ENCODE assay signal across 8 cellular contexts in genomic region chr11:44564653-44565007, GRCh38. TPM values are rescaled to one million over a fixed set of nuclear protein-coding genes. Genes with fewer than 3 reads are reported as not detected.
A peak's percentile ranks its signal among the peaks of the same experiment; 100 is the strongest.
DNase-seq lines count a peak whose midpoint lies in the region; ATAC-seq, FAIRE-seq and TF ChIP-seq lines count a peak whose summit lies in the region.

No MANE protein-coding gene starts in this region.

- peak overlapping the region; percentile 35 for H3K56ac ChIP-seq in H1 (replicated peaks; ENCODE audit: insufficient read length, low read depth, low read length)

- no peaks in the 10 kb centered on the region for H3K79me1 ChIP-seq in H1 (ENCODE audit: low read depth, low read length)

- H4K91ac ChIP-seq in H1 (replicated peaks; ENCODE audit: insufficient read length, low read length): peak overlapping the region; percentile 94

- POLR2A ChIA-PET in H1 (lab: Charles Lee; ENCODE audit: partially characterized antibody): interaction anchor here (1.7 to 2.0 kb wide), 2 partner anchors 9 to 364 kb away, joined by 3 to 4 read pairs; no protein-coding TSS in a partner anchor

- no peaks in the 10 kb centered on the region for H3K27me3 Mint-ChIP-seq in CD4-positive, CD25-positive, alpha-beta regulatory T cell

- peak overlapping the region; percentile 89; the same call in 1 of the 2 replicates for H2BK12ac ChIP-seq in H1 (ENCODE audit: low read depth, low read length)

- H3K27me3 ChIP-seq in CD4-positive, CD25-positive, alpha-beta regulatory T cell (ENCODE audit: control insufficient read depth, insufficient read depth, low read length): no peaks in the 10 kb centered on the region
- peaks cover 0 to 15% (median 7%) of the 10 kb centered on the region in 4 experiments; a peak in 5 of 7 replicates for H3K27me3 ChIP-seq in H1 (replicated peaks in 1 of 4; ENCODE audit: control insufficient read depth in 3 of 4, extremely low read depth in 1 of 4, insufficient read depth in 3 of 4, low read length in 3 of 4)
- no peaks in the 10 kb centered on the region for H3K27me3 ChIP-seq in mononuclear cell (ENCODE audit: insufficient read depth, low read length)

- H3K4me1 Mint-ChIP-seq in CD4-positive, CD25-positive, alpha-beta regulatory T cell: peaks cover 5 to 63% (median 40%) of the 10 kb centered on the region in 4 donors

- peak overlapping the region; percentile 87 for H4K8ac ChIP-seq in H1 (ENCODE audit: extremely low read depth, insufficient read depth, low read length)

- H3K9ac ChIP-seq in H1 (replicated peaks in 1 of 4; ENCODE audit: extremely low read depth in 1 of 4, low read depth in 3 of 4, low read length in 3 of 4): peak overlapping the region in 1 of 4 experiments; percentile 20; a peak in 2 of 7 replicates

- peaks cover 55% of the 10 kb centered on the region for H3K4me1 ChIP-seq in CD4-positive, CD25-positive, alpha-beta regulatory T cell (ENCODE audit: control insufficient read depth, insufficient read depth, low read length, poor library complexity, severe bottlenecking)
- H3K4me1 ChIP-seq in H1 (replicated peaks in 1 of 4; ENCODE audit: control insufficient read depth in 3 of 4, insufficient read depth in 4 of 4, low read length in 3 of 4) (peaks cover 5 to 23% (median 9%) of the 10 kb centered on the region in 4 experiments), mononuclear cell (ENCODE audit: insufficient read depth, low read length) (peaks cover 68% of the 10 kb centered on the region)

- H2BK120ac ChIP-seq in H1 (replicated peaks; ENCODE audit: low read depth, low read length): peak overlapping the region; percentile 93

- H3K79me2 ChIP-seq in H1 (ENCODE audit: control insufficient read depth in 1 of 2, insufficient read depth in 2 of 2, low read length in 2 of 2): no peaks in the 10 kb centered on the region

- no peak overlapping the region for H3K23ac ChIP-seq in H1 (ENCODE audit: insufficient read length)

- DNase-seq in CD4-positive, CD25-positive, alpha-beta regulatory T cell: peak in 1 of 3 donors; percentile 15
- peak; percentile 68 for DNase-seq in RCC 7860 (ENCODE audit: low spot score)
- DNase-seq in H1 (ENCODE audit: low read depth in 1 of 2, low spot score in 2 of 2): no peak
- peak; percentile 77 for DNase-seq in urothelium cell line (ENCODE audit: low spot score)

- H2AK5ac ChIP-seq in H1 (ENCODE audit: low read depth, low read length): no peak overlapping the region

- no peaks in the 10 kb centered on the region for H3K36me3 ChIP-seq in CD4-positive, CD25-positive, alpha-beta regulatory T cell (ENCODE audit: control insufficient read depth, insufficient read depth, low read length)
- no peaks in the 10 kb centered on the region for H3K36me3 ChIP-seq in H1 (ENCODE audit: control insufficient read depth in 2 of 4, insufficient read depth in 4 of 4, low read length in 3 of 4)

- 0 out of 2 replicates have a peak overlapping the region, but pooled peaks have one; percentile 88 for H2BK20ac ChIP-seq in H1 (ENCODE audit: low read length)

- no peaks in the 10 kb centered on the region for H3K9me3 Mint-ChIP-seq in CD4-positive, CD25-positive, alpha-beta regulatory T cell

- ATAC-seq in CD4-positive, CD25-positive, alpha-beta regulatory T cell (ENCODE audit: low read depth in 2 of 2): no peak
- peak; percentile 0 for ATAC-seq in HG03175 (IDR thresholded peaks at IDR 0.05; ENCODE audit: unreplicated experiment)
- ATAC-seq in GM21723 (IDR thresholded peaks at IDR 0.05; ENCODE audit: unreplicated experiment): no peak
- no peak for ATAC-seq in HG03095 (IDR thresholded peaks at IDR 0.05; ENCODE audit: unreplicated experiment)

- no peaks in the 10 kb centered on the region for H3K9me3 ChIP-seq in CD4-positive, CD25-positive, alpha-beta regulatory T cell (ENCODE audit: control insufficient read depth in 2 of 2, low read length in 2 of 2)
- H3K9me3 ChIP-seq in H1 (ENCODE audit: insufficient read depth in 2 of 2, low read depth in 1 of 2, low read length in 1 of 2) (no peaks in the 10 kb centered on the region), mononuclear cell (ENCODE audit: low read depth, low read length) (no peaks in the 10 kb centered on the region)

- H2BK5ac ChIP-seq in H1 (ENCODE audit: low read depth, low read length): 0 out of 2 replicates have a peak overlapping the region, but pooled peaks have one; percentile 19

- CTCF ChIA-PET in H1 (lab: Charles Lee; ENCODE audit: partially characterized antibody): interaction anchor here (0.8 to 14.7 kb wide), 10 partner anchors 8 to 669 kb away, joined by 3 to 182 read pairs (median 5); no protein-coding TSS in a partner anchor

- peak overlapping the region; percentile 28 for H4K5ac ChIP-seq in H1 (ENCODE audit: insufficient read length, low read depth, low read length)

- peak overlapping the region; percentile 78 for H3K27ac ChIP-seq in CD4-positive, CD25-positive, alpha-beta regulatory T cell (ENCODE audit: insufficient read depth, low read length, poor library complexity, severe bottlenecking)
- H3K27ac ChIP-seq in H1 (ENCODE audit: low read depth, low read length): no peak overlapping the region

- TF ChIP-seq EP300 in H1 (IDR thresholded peaks at IDR 0.05; ENCODE audit: borderline replicate concordance in 1 of 2, low read depth in 2 of 2, low read length in 2 of 2): no peak

- H3K36me3 Mint-ChIP-seq in CD4-positive, CD25-positive, alpha-beta regulatory T cell: no peaks in the 10 kb centered on the region

- no peak overlapping the region for H3K4me3 ChIP-seq in CD4-positive, CD25-positive, alpha-beta regulatory T cell (ENCODE audit: low read depth, low read length)
- H3K4me3 ChIP-seq in H1 (ENCODE audit: extremely low read depth in 1 of 4, insufficient read depth in 2 of 4, low read depth in 3 of 4, low read length in 4 of 4) (peak overlapping the region in 3 of 4 experiments; percentile 30 to 60 (median 38); a peak in 6 of 8 replicates), mononuclear cell (ENCODE audit: low read length) (peak overlapping the region; percentile 45)

- TF ChIP-seq POLR2A in H1 (IDR thresholded peaks at IDR 0.05; ENCODE audit: control extremely low read depth in 1 of 2, low read depth in 2 of 2, low read length in 2 of 2): no peak

- peak overlapping the region; percentile 25; the same call in 1 of the 2 replicates for H2BK15ac ChIP-seq in H1 (ENCODE audit: low read length)

- FAIRE-seq in RCC 7860 (lab: Jason Lieb, UNC) (peak; percentile 68), H1 (lab: Jason Lieb, UNC) (no peak), urothelium cell line (lab: Jason Lieb, UNC) (no peak)

- peak overlapping the region; percentile 75 for H3K4ac ChIP-seq in H1 (replicated peaks; ENCODE audit: insufficient read length, low read depth, low read length)

- peaks cover 9% of the 10 kb centered on the region for H3K23me2 ChIP-seq in H1 (ENCODE audit: low read depth, low read length)

- peak overlapping the region; percentile 32 to 88 (median 54) for H3K27ac Mint-ChIP-seq in CD4-positive, CD25-positive, alpha-beta regulatory T cell

- H3K18ac ChIP-seq in H1 (ENCODE audit: extremely low read depth, low read length): peak overlapping the region; percentile 39; the same call in 1 of the 2 replicates

- peak overlapping the region; percentile 19; the same call in 1 of the 2 replicates for H2AFZ ChIP-seq in H1 (ENCODE audit: low read length)

- TF ChIP-seq CTCF in H1 (IDR thresholded peaks at IDR 0.05; ENCODE audit: control extremely low read depth in 1 of 3, insufficient read depth in 1 of 3, low read depth in 1 of 3, low read length in 3 of 3): no peak

- H3K4me3 Mint-ChIP-seq in CD4-positive, CD25-positive, alpha-beta regulatory T cell: peak overlapping the region; percentile 91 to 98 (median 95)

- TF ChIP-seq RAD21 in H1 (IDR thresholded peaks at IDR 0.05 in 1 of 2, conservative IDR thresholded peaks at IDR 0.05 in 1 of 2; ENCODE audit: low read depth in 2 of 2, low read length in 2 of 2): no peak

- H4K20me1 ChIP-seq in H1 (replicated peaks in 1 of 2; ENCODE audit: control insufficient read depth in 1 of 2, insufficient read depth in 2 of 2, low read length in 2 of 2): peaks cover 0 to 2% of the 10 kb centered on the region in 2 experiments

- H3K14ac ChIP-seq in H1 (ENCODE audit: insufficient read length): no peak overlapping the region

- WGBS in H1 (ENCODE audit: extremely low coverage in 1 of 2, insufficient coverage in 1 of 2, insufficient read length in 1 of 2, insufficient replicate concordance in 2 of 2, low coverage in 1 of 2, low lambda C conversion rate in 2 of 2, missing lambda C conversion rate in 1 of 2), 2 experiments: 46% methylated on average over 8 of the region's 8 CpGs; no CpG with 5 or more reads in 1 of the 2 experiments

- H3K4me2 ChIP-seq in H1 (ENCODE audit: insufficient read depth in 1 of 2, low read depth in 2 of 2, low read length in 2 of 2): peak overlapping the region; percentile 68 to 91

TF ChIP-seq in H1, 55 proteins besides CTCF, POLR2A, EP300 and RAD21 (continues in another document):
- TF ChIP-seq JUND (IDR thresholded peaks at IDR 0.05; ENCODE audit: low read length) (no peak), SIRT6 (IDR thresholded peaks at IDR 0.05; ENCODE audit: low read length) (no peak), SIX5 (IDR thresholded peaks at IDR 0.05; ENCODE audit: low read depth, low read length) (no peak), BRCA1 (IDR thresholded peaks at IDR 0.05; ENCODE audit: low read depth, low read length) (no peak), YY1 (IDR thresholded peaks at IDR 0.05; ENCODE audit: low read depth, low read length) (no peak), BACH1 (IDR thresholded peaks at IDR 0.05; ENCODE audit: low read length) (no peak), RXRA (IDR thresholded peaks at IDR 0.05; ENCODE audit: insufficient read depth, low read depth, low read length) (no peak), RNF2 (IDR thresholded peaks at IDR 0.05; ENCODE audit: borderline replicate concordance, low read depth, low read length, missing control alignments, poor library complexity, severe bottlenecking) (no peak), FOSL1 (IDR thresholded peaks at IDR 0.05; ENCODE audit: insufficient read depth, low read depth, low read length) (no peak)

RNA-seq across cellular contexts. Expression of gene CD82, which starts 0.8 kb away (rescaled TPM):
- total RNA-seq in CD4-positive, CD25-positive, alpha-beta regulatory T cell: 132 TPM
- 100 to 1,000 TPM in 3 of 4 donors, 10 to 100 TPM in 1; 81.0 to 167 (median 118) TPM for polyA plus RNA-seq in CD4-positive, CD25-positive, alpha-beta regulatory T cell
- 7.9 and 8.6 TPM in 2 replicates for total RNA-seq in H1 (2021; fragmentation: NEBNext Ultra II Directional; extraction: Animal tissue kit (Norgen Biotek cat#: 25700))
- polyA plus RNA-seq in H1 (2011; rRNA removed): 10.1 and 10.3 TPM in 2 replicates
- polyA plus RNA-seq in H1 (2011; cell fraction: cytosol; rRNA removed): 11.5 TPM
- polyA plus RNA-seq in H1 (2011; cell fraction: nucleus; rRNA removed): 5.3 TPM
- 6.0 to 11.2 TPM (median 8.8 TPM) in 4 replicates for polyA plus RNA-seq in H1 (2012, experiment 1 of 2)
- polyA plus RNA-seq in H1 (2012, experiment 2 of 2): 5.3 TPM
- polyA plus RNA-seq in H1 (2013, experiment 1 of 2): 6.9 TPM
- polyA plus RNA-seq in H1 (2013, experiment 2 of 2): 7.0 TPM
- polyA minus RNA-seq in H1 (2011; rRNA and poly(A)+ RNA removed): 3.8 and 10.3 TPM in 2 replicates
- 6.8 TPM for polyA minus RNA-seq in H1 (2011; cell fraction: cytosol; rRNA and poly(A)+ RNA removed)
- polyA minus RNA-seq in H1 (2011; cell fraction: nucleus; rRNA and poly(A)+ RNA removed): 2.9 TPM
- total RNA-seq in mononuclear cell: 22.0 TPM

Comparison
In these comparisons a context has a peak if more than half of its experiments do, and no peak if none do; other contexts are left out.
1. DNase-seq: peak in RCC 7860 (single experiment) and urothelium cell line (single experiment); none in H1 (0 of 2).